In the genomic region with DNA sequence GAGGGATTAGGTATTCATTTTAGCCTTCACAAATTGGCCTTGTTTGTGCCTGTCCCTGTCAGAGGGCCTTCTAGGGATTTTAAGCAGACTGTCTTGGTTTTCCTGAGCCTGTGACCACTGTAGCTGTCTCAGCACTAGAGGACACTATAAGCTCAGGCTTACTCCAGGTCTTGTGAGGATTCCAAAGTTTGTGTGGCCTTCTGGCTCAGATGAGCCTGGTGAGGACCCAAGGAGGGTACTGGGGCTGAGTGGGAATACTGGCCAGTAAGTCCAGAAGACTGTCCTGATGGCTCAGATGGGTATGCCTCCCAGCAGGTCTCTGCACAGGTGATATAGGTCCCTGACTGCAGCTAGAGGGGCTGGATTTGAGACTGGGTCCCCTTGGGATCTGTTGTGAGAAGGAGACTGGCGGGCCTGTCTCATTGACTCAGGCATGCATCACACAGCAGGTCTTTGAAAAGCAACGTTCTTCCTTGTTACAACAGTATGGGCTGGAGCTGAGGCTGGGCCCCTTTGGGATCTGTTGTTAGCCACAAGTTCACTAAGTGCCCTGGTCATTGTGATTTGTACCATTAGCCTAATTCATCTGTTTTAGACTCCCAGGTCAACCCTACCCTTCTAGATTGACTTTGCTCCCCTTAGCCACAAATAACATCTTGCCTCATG, we compare ENCODE assay signal across 10 cellular contexts. TPM values are rescaled to one million over a fixed set of nuclear protein-coding genes. Genes with fewer than 3 reads are reported as not detected.
A peak's percentile ranks its signal among the peaks of the same experiment; 100 is the strongest.
DNase-seq lines count a peak whose midpoint lies in the region; ATAC-seq and TF ChIP-seq lines count a peak whose summit lies in the region.
"Had no signal": no experiment of that assay in that cellular context is flagged by ENCODE, and none has a peak within 500 bp of the region (broad histone marks: within the 10 kb centered on the region; RNA-seq: fewer than 3 reads in every experiment).

No MANE protein-coding gene starts in this region.

- H3K4me1 ChIP-seq in fibroblast of lung (ENCODE audit: control insufficient read depth, extremely low read depth, insufficient read depth, low read length): peaks cover 5% of the 10 kb centered on the region

- H3K4me2 ChIP-seq in fibroblast of lung (ENCODE audit: extremely low read depth, insufficient read depth, low read length): no peak overlapping the region

- no peak overlapping the region for H3K27ac ChIP-seq in fibroblast of lung (ENCODE audit: insufficient read depth, low read length)
- H3K27ac ChIP-seq: epithelial cell of prostate had no signal

- DNase-seq in CD14-positive monocyte (ENCODE audit: low spot score): no peak
- peak; percentile 46 for DNase-seq in HT1080 (ENCODE audit: low read depth)
- DNase-seq in fibroblast of lung (ENCODE audit: low read depth in 2 of 2): peak; percentile 43 to 68
- no peak for DNase-seq in NCI-H2107 (lab: John Stamatoyannopoulos, UW)
- no peak for DNase-seq in activated naive CD8-positive, alpha-beta T cell treated with anti-CD3 and anti-CD28 coated beads, Interleukin-2, amount 50 U/mL, for 24 hours
- DNase-seq in NCI-H748 (lab: John Stamatoyannopoulos, UW; ENCODE audit: unreplicated experiment): no peak
- DNase-seq: small intestine had no signal

- peak overlapping the region in 5 of 7 donors; percentile 2 to 86 (median 60) for H3K27ac Mint-ChIP-seq in CD14-positive monocyte
- no peak overlapping the region for H3K27ac Mint-ChIP-seq in activated naive CD8-positive, alpha-beta T cell treated with anti-CD3 and anti-CD28 coated beads, Interleukin-2, amount 50 U/mL, for 24 hours

- TF ChIP-seq CTCF in CD14-positive monocyte (IDR thresholded peaks at IDR 0.05) (no peak), fibroblast of lung (conservative IDR thresholded peaks at IDR 0.05 in 1 of 2, IDR thresholded peaks at IDR 0.05 in 1 of 2; ENCODE audit: low read depth in 1 of 2, low read length in 2 of 2) (peak; percentile 39 to 55)

- H3K79me2 ChIP-seq in fibroblast of lung (ENCODE audit: control insufficient read depth, insufficient read depth, low read length): no peaks in the 10 kb centered on the region

- ATAC-seq in GM21367 (IDR thresholded peaks at IDR 0.05; ENCODE audit: unreplicated experiment): peak; percentile 41
- ATAC-seq in GM21360 (IDR thresholded peaks at IDR 0.05; ENCODE audit: unreplicated experiment): no peak
- ATAC-seq in activated naive CD8-positive, alpha-beta T cell treated with anti-CD3 and anti-CD28 coated beads, Interleukin-2, amount 50 U/mL, for 24 hours: no peak

- H4K20me1 ChIP-seq in fibroblast of lung (ENCODE audit: control insufficient read depth, extremely low read depth, insufficient read depth, low read length): no peaks in the 10 kb centered on the region

- H3K4me1 Mint-ChIP-seq in CD14-positive monocyte: peaks cover 4% of the 10 kb centered on the region
- H3K4me1 Mint-ChIP-seq in activated naive CD8-positive, alpha-beta T cell treated with anti-CD3 and anti-CD28 coated beads, Interleukin-2, amount 50 U/mL, for 24 hours: peaks cover 37% of the 10 kb centered on the region

- no peak overlapping the region for H3K9ac ChIP-seq in fibroblast of lung (ENCODE audit: insufficient read depth, low read length)

- no peaks in the 10 kb centered on the region for H3K9me3 ChIP-seq in fibroblast of lung (ENCODE audit: control insufficient read depth, insufficient read depth, low read depth, low read length)

- no peak overlapping the region for H2AFZ ChIP-seq in fibroblast of lung (ENCODE audit: low read length)

- H3K4me3 ChIP-seq in fibroblast of lung (replicated peaks in 1 of 4; ENCODE audit: control extremely low read depth in 1 of 4, insufficient read depth in 1 of 4, low read depth in 3 of 4, low read length in 4 of 4): no peak overlapping the region

- peaks cover 9 to 33% (median 17%) of the 10 kb centered on the region in 7 donors for H3K9me3 Mint-ChIP-seq in CD14-positive monocyte
- H3K9me3 Mint-ChIP-seq in activated naive CD8-positive, alpha-beta T cell treated with anti-CD3 and anti-CD28 coated beads, Interleukin-2, amount 50 U/mL, for 24 hours: peaks cover 28% of the 10 kb centered on the region

- intact Hi-C loops in CD14-positive monocyte (cut with micrococcal nuclease): loop anchor here in 1 of 2 donors (5.0 kb wide), 1 partner anchor 187 kb away; no protein-coding TSS in a partner anchor

- H3K4me3 Mint-ChIP-seq in CD14-positive monocyte: no peak overlapping the region
- no peak overlapping the region for H3K4me3 Mint-ChIP-seq in activated naive CD8-positive, alpha-beta T cell treated with anti-CD3 and anti-CD28 coated beads, Interleukin-2, amount 50 U/mL, for 24 hours

- no peaks in the 10 kb centered on the region for H3K36me3 ChIP-seq in fibroblast of lung (ENCODE audit: control insufficient read depth, insufficient read depth, low read length)

- H3K27me3 Mint-ChIP-seq in CD14-positive monocyte (ENCODE audit: low read depth in 3 of 3): peaks cover 0 to 2% (median 0%) of the 10 kb centered on the region in 3 donors
- no peaks in the 10 kb centered on the region for H3K27me3 Mint-ChIP-seq in activated naive CD8-positive, alpha-beta T cell treated with anti-CD3 and anti-CD28 coated beads, Interleukin-2, amount 50 U/mL, for 24 hours

- H3K36me3 Mint-ChIP-seq in CD14-positive monocyte: no peaks in the 10 kb centered on the region
- H3K36me3 Mint-ChIP-seq in activated naive CD8-positive, alpha-beta T cell treated with anti-CD3 and anti-CD28 coated beads, Interleukin-2, amount 50 U/mL, for 24 hours (ENCODE audit: low read depth): peaks cover 7% of the 10 kb centered on the region

- H3K27me3 ChIP-seq in fibroblast of lung (ENCODE audit: control insufficient read depth, insufficient read depth, low read length): no peaks in the 10 kb centered on the region

RNA-seq across cellular contexts. Expression of gene TFB1M, which starts 26.3 kb away (rescaled TPM):
- polyA plus RNA-seq in CD14-positive monocyte: 1 to 10 TPM; 4.8 to 5.4 TPM
- total RNA-seq in HT1080 (2014; rRNA removed; shearing (Covaris generic)): 20.2 and 24.5 TPM in 2 replicates
- 31.6 and 37.0 TPM in 2 replicates for polyA plus RNA-seq in HT1080 (2015; cell fraction: cytosol; rRNA removed)
- polyA plus RNA-seq in HT1080 (2015; cell fraction: nucleus; rRNA removed): 49.1 and 57.1 TPM in 2 replicates
- total RNA-seq in fibroblast of lung: 16.4 and 28.9 TPM in 2 replicates
- 16.3 and 18.0 TPM in 2 replicates for polyA plus RNA-seq in fibroblast of lung
- 13.0 and 14.7 TPM in 2 replicates for polyA plus RNA-seq in fibroblast of lung (2012)
- polyA minus RNA-seq in fibroblast of lung (ENCODE audit: low replicate concordance): 1.1 and 14.7 TPM in 2 replicates

Comparison
In these comparisons a context has a peak if more than half of its experiments do, and no peak if none do; other contexts are left out.
1. DNase-seq: peak in HT1080 (single experiment) and fibroblast of lung (2 of 2); none in CD14-positive monocyte (single experiment), NCI-H2107 (single experiment), activated naive CD8-positive, alpha-beta T cell treated with anti-CD3 and anti-CD28 coated beads, Interleukin-2, amount 50 U/mL, for 24 hours (single experiment) and NCI-H748 (single experiment).